In the genomic region with DNA sequence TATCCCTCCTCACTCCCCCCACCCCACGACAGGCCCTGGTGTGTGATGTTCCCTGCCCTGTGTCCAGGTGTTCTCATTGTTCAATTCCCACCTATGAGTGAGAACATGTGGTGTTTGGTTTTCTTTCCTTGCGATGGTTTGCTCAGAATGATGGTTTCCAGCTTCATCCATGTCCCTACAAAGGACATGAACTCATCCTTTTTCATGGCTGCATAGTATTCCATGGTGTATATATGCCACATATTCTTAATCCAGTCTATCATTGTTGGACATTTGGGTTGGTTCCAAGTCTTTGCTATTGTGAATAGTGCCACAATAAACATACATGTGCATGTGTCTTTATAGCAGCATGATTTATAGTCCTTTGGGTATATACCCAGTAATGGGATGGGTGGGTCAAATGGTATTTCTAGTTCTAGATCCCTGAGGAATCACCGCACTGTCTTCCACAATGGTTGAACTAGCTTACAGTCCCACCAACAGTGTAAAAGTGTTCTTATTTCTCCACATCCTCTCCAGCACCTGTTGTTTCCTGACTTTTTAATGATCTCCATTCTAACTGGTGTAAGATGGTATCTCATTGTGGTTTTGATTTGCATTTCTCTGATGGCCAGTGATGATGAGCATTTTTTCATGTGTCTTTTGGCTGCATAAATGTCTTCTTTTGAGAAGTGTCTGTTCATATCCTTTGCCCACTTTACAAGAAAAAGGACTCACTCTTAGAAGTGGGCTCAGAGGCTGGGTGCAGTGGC, we compare ENCODE assay signal across 2 cellular contexts. TPM values are rescaled to one million over a fixed set of nuclear protein-coding genes. Genes with fewer than 3 reads are reported as not detected.
"Had no signal": no experiment of that assay in that cellular context is flagged by ENCODE, and none has a peak within 500 bp of the region (broad histone marks: within the 10 kb centered on the region; RNA-seq: fewer than 3 reads in every experiment).

No MANE protein-coding gene starts in this region.

RNA-seq across cellular contexts. Expression of a gene that starts 45.2 kb away (rescaled TPM):
- total RNA-seq: H4, HFFc6 had no signal
